Comparison of ENCODE assay signal across 8 cellular contexts in the genomic region with DNA sequence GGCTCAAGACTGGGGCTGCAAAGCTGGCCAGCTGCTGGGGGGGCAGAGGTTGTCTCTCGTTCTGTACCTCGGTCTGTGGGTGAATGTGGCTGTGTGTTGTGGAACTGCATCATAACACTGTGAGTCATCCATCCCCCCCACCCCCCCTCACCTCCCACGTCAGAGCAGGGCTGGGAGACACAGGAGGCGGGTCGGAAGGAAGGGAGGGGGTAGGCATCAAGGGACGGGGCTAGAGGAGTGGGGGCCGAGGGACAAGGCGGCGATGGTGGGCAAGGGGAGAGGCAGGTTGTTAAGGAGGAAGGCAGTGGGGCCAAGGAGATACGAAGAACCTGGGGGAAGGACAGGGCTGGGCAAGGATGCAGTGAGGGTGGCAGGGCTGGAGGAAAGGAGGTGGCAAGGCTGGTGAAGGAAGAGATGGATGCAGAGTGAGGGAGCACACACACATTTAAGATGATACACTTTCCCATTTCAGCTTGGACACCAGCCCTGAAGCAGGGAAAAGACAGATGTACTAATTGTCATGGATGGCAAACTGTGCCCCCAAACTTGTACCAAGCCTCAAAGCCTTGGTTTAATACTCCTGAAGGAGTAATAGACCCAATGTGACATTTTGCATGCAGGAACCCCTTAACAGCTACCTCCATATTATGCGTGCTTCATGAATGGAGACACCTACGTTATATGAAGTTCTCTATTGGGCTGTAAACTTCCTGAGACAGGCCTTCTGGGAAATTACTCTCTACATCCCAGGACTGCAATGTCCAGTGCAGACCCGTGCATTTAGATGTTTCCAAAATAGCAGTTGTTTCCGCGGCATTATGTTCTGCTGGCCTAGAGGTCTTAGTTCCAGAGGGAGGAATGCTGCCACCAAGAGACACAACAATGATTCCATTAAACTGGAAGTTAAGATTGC. TPM values are rescaled to one million over a fixed set of nuclear protein-coding genes. Genes with fewer than 3 reads are reported as not detected.
DNase-seq lines count a peak whose midpoint lies in the region; ATAC-seq and TF ChIP-seq lines count a peak whose summit lies in the region.

TSS of gene YPEL4 (minus strand) at position 87 of the 913 bp plus-strand sequence. CDS start 2,805 bp downstream, outside the sequence.

- peak within 1 kb of the TSS; percentile 67 for H3K4me3 Mint-ChIP-seq in progenitor cell of endocrine pancreas (ENCODE audit: low read depth)

- intact Hi-C loops in heart right ventricle (cut with DNase I), result loop anchor here in 9 of 10 donors (5.0 to 10.0 kb wide), 7 partner anchors 155 to 865 kb away; no protein-coding TSS in a partner anchor
- intact Hi-C loops in vagina (cut with DNase I), result loop anchor here (10.0 kb wide), 2 partner anchors 195 to 325 kb away; partner anchors contain the start of gene TNKS1BP1

- no peaks in the 10 kb centered on the region for H3K36me3 ChIP-seq in heart right ventricle
- H3K36me3 ChIP-seq in vagina, result no peaks in the 10 kb centered on the region

- H3K4me3 ChIP-seq in heart right ventricle (peak within 1 kb of the TSS; percentile 18 to 57 (median 44)), vagina (peak within 1 kb of the TSS; percentile 42 to 50)

- H3K9me3 ChIP-seq in heart right ventricle (no peaks in the 10 kb centered on the region), vagina (no peaks in the 10 kb centered on the region)

- H3K4me1 Mint-ChIP-seq in progenitor cell of endocrine pancreas (ENCODE audit: low read depth), result peaks cover 58% of the 10 kb centered on the region

- peaks cover 0 to 62% (median 50%) of the 10 kb centered on the region in 7 donors for H3K27me3 ChIP-seq in heart right ventricle
- H3K27me3 ChIP-seq in vagina, result no peaks in the 10 kb centered on the region

- ATAC-seq in heart right ventricle, result peak; percentile 45 to 78 (median 70)

- 7 to 10% methylated on average over 15 of the region's 15 CpGs for WGBS in heart right ventricle, 2 donors

- DNase-seq in SIG-M5 treated with dmso at 0.1 percent for 504 hours (lab: John Stamatoyannopoulos, UW; ENCODE audit: unreplicated experiment), result peak; percentile 15
- no peak for DNase-seq in SIG-M5 (lab: John Stamatoyannopoulos, UW)
- DNase-seq in T follicular helper cell (ENCODE audit: low read depth), result peak; percentile 66
- peak; percentile 41 for DNase-seq in amniotic stem cell (lab: John Stamatoyannopoulos, UW)
- peak; percentile 55 to 60 for DNase-seq in heart right ventricle
- DNase-seq in progenitor cell of endocrine pancreas (ENCODE audit: low spot score, unreplicated experiment), result no peak
- no peak for DNase-seq in vagina (ENCODE audit: extremely low spot score in 2 of 2)
- DNase-seq in SHP77 treated with DMSO at 0.1 percent for 48 hours (lab: John Stamatoyannopoulos, UW), result no peak

- H3K27me3 Mint-ChIP-seq in progenitor cell of endocrine pancreas, result peaks cover 3% of the 10 kb centered on the region

- no peaks in the 10 kb centered on the region for H3K36me3 Mint-ChIP-seq in progenitor cell of endocrine pancreas (ENCODE audit: insufficient read depth)

- H3K4me1 ChIP-seq in heart right ventricle (peaks cover 3 to 71% (median 46%) of the 10 kb centered on the region in 9 donors), vagina (peaks cover 51% of the 10 kb centered on the region)

- TF ChIP-seq CTCF in heart right ventricle (IDR thresholded peaks at IDR 0.05) (no peak), progenitor cell of endocrine pancreas (IDR thresholded peaks at IDR 0.05; ENCODE audit: unreplicated experiment) (no peak), vagina (IDR thresholded peaks at IDR 0.05) (no peak)

- no peaks in the 10 kb centered on the region for H3K9me3 Mint-ChIP-seq in progenitor cell of endocrine pancreas (ENCODE audit: low read depth)

- H3K27ac Mint-ChIP-seq in progenitor cell of endocrine pancreas, result peak within 1 kb of the TSS; percentile 78

- H3K27ac ChIP-seq in heart right ventricle, result peak within 1 kb of the TSS in 4 of 10 donors; percentile 20 to 36 (median 25)
- H3K27ac ChIP-seq in vagina, result peak within 1 kb of the TSS; percentile 74

- no peak for TF ChIP-seq POLR2A in vagina (IDR thresholded peaks at IDR 0.05)

RNA-seq across cellular contexts. Expression of gene YPEL4, which starts in this region (rescaled TPM):
- total RNA-seq in heart right ventricle, result 1 to 10 TPM in 2 of 10 donors, under 1 TPM in 7, not detected in 1; 0.17 to 1.1 (median 0.55) TPM
- 1 to 10 TPM in 1 of 2 donors, under 1 TPM in 1; 0.43 to 3.4 TPM for polyA plus RNA-seq in heart right ventricle
- 0.22 TPM in 2 replicates for total RNA-seq in progenitor cell of endocrine pancreas
- 2.7 TPM for total RNA-seq in vagina

Comparison
In these comparisons a context has a peak if more than half of its experiments do, and no peak if none do; other contexts are left out.
1. DNase-seq: peak in SIG-M5 treated with dmso at 0.1 percent for 504 hours (single experiment), T follicular helper cell (single experiment), amniotic stem cell (single experiment) and heart right ventricle (2 of 2); none in SIG-M5 (single experiment), progenitor cell of endocrine pancreas (single experiment), vagina (0 of 2) and SHP77 treated with DMSO at 0.1 percent for 48 hours (single experiment).